ENCODE assay signal across 9 cellular contexts in the genomic region with DNA sequence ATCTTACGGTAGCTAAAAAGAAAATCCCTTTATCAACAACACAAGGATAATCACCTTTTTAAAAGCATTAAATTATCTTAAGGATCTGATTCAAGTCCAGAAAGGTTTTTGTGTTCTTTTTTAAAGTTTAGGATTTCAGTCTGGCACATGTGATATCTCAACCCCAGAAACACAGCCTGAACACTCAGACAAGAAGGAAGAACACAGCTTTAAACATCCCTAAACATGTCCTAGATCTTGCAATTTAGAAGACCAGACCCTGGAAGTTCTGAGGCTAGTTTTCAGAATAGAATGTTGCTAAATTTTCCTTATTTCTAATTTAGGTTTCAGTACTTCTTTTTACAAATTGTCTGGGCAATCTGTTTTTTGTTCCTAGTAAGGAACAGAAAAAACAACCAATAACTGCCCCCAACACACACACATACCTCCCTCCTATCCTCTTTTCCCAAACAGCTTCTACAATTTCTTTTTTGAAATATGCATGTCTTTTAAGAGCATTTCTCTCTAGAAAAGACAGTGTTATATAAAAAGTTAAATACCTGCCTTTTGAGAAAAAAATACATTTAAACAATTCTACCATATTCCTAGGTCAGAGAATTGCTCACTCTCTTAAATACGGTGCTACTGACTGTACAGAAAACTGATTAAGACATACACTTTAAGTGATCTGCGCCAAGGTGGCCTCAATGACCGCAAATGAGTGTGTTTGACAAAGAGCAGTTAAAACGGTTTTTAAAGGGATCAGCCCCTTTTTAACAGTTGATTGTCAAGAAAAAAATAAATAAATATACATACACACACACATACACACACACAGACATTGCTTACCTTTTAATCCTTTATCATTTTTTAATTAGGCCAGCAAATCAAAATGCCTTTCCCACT. TPM values are rescaled to one million over a fixed set of nuclear protein-coding genes. Genes with fewer than 3 reads are reported as not detected.
DNase-seq lines count a peak whose midpoint lies in the region; ATAC-seq, FAIRE-seq and TF ChIP-seq lines count a peak whose summit lies in the region.
"Had no signal": no experiment of that assay in that cellular context is flagged by ENCODE, and none has a peak within 500 bp of the region (broad histone marks: within the 10 kb centered on the region; RNA-seq: fewer than 3 reads in every experiment).

No MANE protein-coding gene starts in this region.

- no peaks in the 10 kb centered on the region for H3K9me3 ChIP-seq in HepG2 (ENCODE audit: low read length)

- in situ Hi-C loops in astrocyte of the spinal cord (cut with HindIII; ENCODE audit: low sequenced_read_pairs) (no loop called here), HepG2 (cut with HindIII; ENCODE audit: extremely low pct_ligation_motif_present, low pct_unique_long_range_greater_than_20kb) (no loop called here)

- H3K4me3 Mint-ChIP-seq in stimulated activated naive CD8-positive, alpha-beta T cell treated with anti-CD3 and anti-CD28 coated beads, Interleukin-15, Interleukin-2, amounts not matched to agents 100 ng/mL and 50 ng/mL, for 24 hours = peak overlapping the region; percentile 74
- no peak overlapping the region for H3K4me3 Mint-ChIP-seq in stimulated activated naive CD8-positive, alpha-beta T cell treated with anti-CD3 and anti-CD28 coated beads, Interleukin-15, amount 100 ng/mL, for 72 hours
- H3K4me3 Mint-ChIP-seq in activated T-helper 17 cell treated with anti-CD3 and anti-CD28 coated beads, Interleukin-2, amount 50 U/mL, for 72 hours = no peak overlapping the region
- H3K4me3 Mint-ChIP-seq: brain had no signal

- H2AFZ ChIP-seq in HepG2 (ENCODE audit: low read length) = no peak overlapping the region

- H3K27ac ChIP-seq in HepG2 (ENCODE audit: extremely low read length, insufficient read depth, low read length) = no peak overlapping the region

- H3K27me3 Mint-ChIP-seq in stimulated activated naive CD8-positive, alpha-beta T cell treated with anti-CD3 and anti-CD28 coated beads, Interleukin-15, Interleukin-2, amounts not matched to agents 100 ng/mL and 50 ng/mL, for 24 hours = peaks cover under 1% of the 10 kb centered on the region
- peaks cover under 1% of the 10 kb centered on the region for H3K27me3 Mint-ChIP-seq in stimulated activated naive CD8-positive, alpha-beta T cell treated with anti-CD3 and anti-CD28 coated beads, Interleukin-15, amount 100 ng/mL, for 72 hours
- H3K27me3 Mint-ChIP-seq in activated T-helper 17 cell treated with anti-CD3 and anti-CD28 coated beads, Interleukin-2, amount 50 U/mL, for 72 hours = peaks cover 7% of the 10 kb centered on the region

- H3K4me1 ChIP-seq in HepG2 (ENCODE audit: insufficient read depth, low read length) = peaks cover 47% of the 10 kb centered on the region

- no peaks in the 10 kb centered on the region for H3K9me3 Mint-ChIP-seq in stimulated activated naive CD8-positive, alpha-beta T cell treated with anti-CD3 and anti-CD28 coated beads, Interleukin-15, Interleukin-2, amounts not matched to agents 100 ng/mL and 50 ng/mL, for 24 hours
- no peaks in the 10 kb centered on the region for H3K9me3 Mint-ChIP-seq in stimulated activated naive CD8-positive, alpha-beta T cell treated with anti-CD3 and anti-CD28 coated beads, Interleukin-15, amount 100 ng/mL, for 72 hours
- H3K9me3 Mint-ChIP-seq in activated T-helper 17 cell treated with anti-CD3 and anti-CD28 coated beads, Interleukin-2, amount 50 U/mL, for 72 hours = peaks cover 3% of the 10 kb centered on the region
- H3K9me3 Mint-ChIP-seq: brain had no signal

- TF ChIP-seq EP300 in HepG2 (IDR thresholded peaks at IDR 0.05; ENCODE audit: low read depth in 2 of 2, low read length in 2 of 2) = no peak
- no peak for TF ChIP-seq EP300 in HepG2 (CRISPR knock-in tag; IDR thresholded peaks at IDR 0.05; ENCODE audit: borderline replicate concordance)

- H3K9ac ChIP-seq in HepG2 (ENCODE audit: insufficient read depth, low read depth, low read length) = peak overlapping the region; percentile 38

- intact Hi-C loops in HepG2 (cut with micrococcal nuclease; ENCODE audit: unreplicated experiment) = loop anchor here (5.0 kb wide), 1 partner anchor 148 kb away; no protein-coding TSS in a partner anchor

- H3K4me3 ChIP-seq in astrocyte of the spinal cord (ENCODE audit: low read depth, low read length) (peak overlapping the region; percentile 74), HepG2 (replicated peaks in 1 of 3; ENCODE audit: insufficient read depth in 1 of 3, low read depth in 2 of 3, low read length in 3 of 3) (peak overlapping the region in 1 of 3 experiments; percentile 40; a peak in 3 of 6 replicates)

- H3K4me2 ChIP-seq in HepG2 (ENCODE audit: low read depth, low read length) = peak overlapping the region; percentile 41

- no peak for ATAC-seq in stimulated activated naive CD8-positive, alpha-beta T cell treated with anti-CD3 and anti-CD28 coated beads, Interleukin-15, amount 100 ng/mL, for 72 hours
- ATAC-seq in HepG2 (no peak), GM18505 (IDR thresholded peaks at IDR 0.05; ENCODE audit: unreplicated experiment) (no peak), HG03354 (IDR thresholded peaks at IDR 0.05; ENCODE audit: poor library complexity, severe bottlenecking, unreplicated experiment) (no peak)
- no peak for ATAC-seq in activated T-helper 17 cell treated with anti-CD3 and anti-CD28 coated beads, Interleukin-2, amount 50 U/mL, for 72 hours (replicated peaks)

- peaks cover 38% of the 10 kb centered on the region for H3K4me1 Mint-ChIP-seq in stimulated activated naive CD8-positive, alpha-beta T cell treated with anti-CD3 and anti-CD28 coated beads, Interleukin-15, Interleukin-2, amounts not matched to agents 100 ng/mL and 50 ng/mL, for 24 hours (ENCODE audit: low read depth)
- H3K4me1 Mint-ChIP-seq in stimulated activated naive CD8-positive, alpha-beta T cell treated with anti-CD3 and anti-CD28 coated beads, Interleukin-15, amount 100 ng/mL, for 72 hours = peaks cover 36% of the 10 kb centered on the region
- H3K4me1 Mint-ChIP-seq in activated T-helper 17 cell treated with anti-CD3 and anti-CD28 coated beads, Interleukin-2, amount 50 U/mL, for 72 hours = peaks cover 6% of the 10 kb centered on the region

- whole genome bisulfite sequencing in HepG2 (ENCODE audit: low lambda C conversion rate) = 36% methylated on average over 5 of the region's 5 CpGs

- no peak for DNase-seq in stimulated activated naive CD8-positive, alpha-beta T cell treated with anti-CD3 and anti-CD28 coated beads, Interleukin-15, amount 100 ng/mL, for 72 hours
- DNase-seq in astrocyte of the spinal cord (ENCODE audit: low read depth, low spot score) (peak; percentile 69), HepG2 (ENCODE audit: low spot score) (no peak), dedifferentiated amniotic fluid mesenchymal stem cell (ENCODE audit: extremely low spot score) (no peak)

- no peaks in the 10 kb centered on the region for H3K36me3 Mint-ChIP-seq in stimulated activated naive CD8-positive, alpha-beta T cell treated with anti-CD3 and anti-CD28 coated beads, Interleukin-15, Interleukin-2, amounts not matched to agents 100 ng/mL and 50 ng/mL, for 24 hours (ENCODE audit: low read depth)
- no peaks in the 10 kb centered on the region for H3K36me3 Mint-ChIP-seq in activated T-helper 17 cell treated with anti-CD3 and anti-CD28 coated beads, Interleukin-2, amount 50 U/mL, for 72 hours (ENCODE audit: low read depth)
- H3K36me3 Mint-ChIP-seq: brain had no signal

- CTCF ChIA-PET in HepG2 (lab: Yijun Ruan, JAX; ENCODE audit: low intra/inter-chr PET ratio, low total read pairs) = no interaction called here

- H3K36me3 ChIP-seq in HepG2 (replicated peaks in 1 of 2; ENCODE audit: control insufficient read depth in 1 of 2, insufficient read depth in 2 of 2, low read length in 2 of 2) = no peaks in the 10 kb centered on the region

- H3K27ac Mint-ChIP-seq in stimulated activated naive CD8-positive, alpha-beta T cell treated with anti-CD3 and anti-CD28 coated beads, Interleukin-15, Interleukin-2, amounts not matched to agents 100 ng/mL and 50 ng/mL, for 24 hours = no peak overlapping the region
- no peak overlapping the region for H3K27ac Mint-ChIP-seq in stimulated activated naive CD8-positive, alpha-beta T cell treated with anti-CD3 and anti-CD28 coated beads, Interleukin-15, amount 100 ng/mL, for 72 hours
- H3K27ac Mint-ChIP-seq in activated T-helper 17 cell treated with anti-CD3 and anti-CD28 coated beads, Interleukin-2, amount 50 U/mL, for 72 hours = no peak overlapping the region
- H3K27ac Mint-ChIP-seq: brain had no signal

- TF ChIP-seq CTCF in astrocyte of the spinal cord (IDR thresholded peaks at IDR 0.05; ENCODE audit: low read depth, low read length) (no peak), HepG2 (CRISPR knock-in tag; IDR thresholded peaks at IDR 0.05) (no peak)

- no peaks in the 10 kb centered on the region for H3K79me2 ChIP-seq in HepG2 (ENCODE audit: insufficient read depth, low read length)

- no TSS peak for BruUV-seq in HepG2 (replicated peaks; lab: Mats Ljungman, UMichigan)

- no peak for FAIRE-seq in HepG2 (lab: Jason Lieb, UNC)

- H3K27me3 ChIP-seq in HepG2 (ENCODE audit: control insufficient read depth in 1 of 2, insufficient read depth in 2 of 2, low read length in 2 of 2) = peaks cover 0 to 27% of the 10 kb centered on the region in 2 experiments; a peak in 2 of 5 replicates

- TF ChIP-seq POLR2A in HepG2 (IDR thresholded peaks at IDR 0.05; ENCODE audit: insufficient read depth in 1 of 2, low read depth in 2 of 2, low read length in 2 of 2) = no peak
- TF ChIP-seq POLR2A in GM18505 (IDR thresholded peaks at IDR 0.05; ENCODE audit: borderline replicate concordance, extremely low read depth, insufficient read depth, insufficient read length) = no peak

- POLR2A ChIA-PET in HepG2 (lab: Yijun Ruan, JAX) = no interaction called here

- H4K20me1 ChIP-seq in HepG2 (ENCODE audit: insufficient read depth, low read length) = no peaks in the 10 kb centered on the region

- TF ChIP-seq RAD21 in HepG2 (CRISPR knock-in tag; IDR thresholded peaks at IDR 0.05) = no peak

RNA-seq across cellular contexts. Expression of a gene that starts 0.8 kb away (rescaled TPM):
- 0.83 and 0.91 TPM in 2 replicates for total RNA-seq in HepG2 (2016; rRNA removed; fragmentation: Illumina TruSeq; extraction: Trizol)
- 1.4 and 2.0 TPM in 2 replicates for total RNA-seq in HepG2 (2016; cell fraction: cytosol; rRNA removed; fragmentation: Illumina TruSeq; extraction: Trizol; ENCODE audit: low read depth)
- total RNA-seq in HepG2 (2016; cell fraction: insoluble cytoplasmic fraction; rRNA removed; fragmentation: Illumina TruSeq; extraction: Trizol) = 1.1 and 1.2 TPM in 2 replicates
- 0.62 and 0.77 TPM in 2 replicates for total RNA-seq in HepG2 (2016; cell fraction: membrane; rRNA removed; fragmentation: Illumina TruSeq; extraction: Trizol)
- total RNA-seq in HepG2 (2016; cell fraction: nucleus; rRNA removed; fragmentation: Illumina TruSeq; extraction: Trizol) = 1.5 and 2.1 TPM in 2 replicates
- polyA plus RNA-seq in HepG2 (2011; rRNA removed) = 0.66 and 0.68 TPM in 2 replicates
- 0.28 and 0.31 TPM in 2 replicates for polyA plus RNA-seq in HepG2 (2011; cell fraction: cytosol; rRNA removed)
- 0.59 and 0.93 TPM in 2 replicates for polyA plus RNA-seq in HepG2 (2011; cell fraction: nucleus; rRNA removed)
- 1.4 and 1.5 TPM in 2 replicates for polyA plus RNA-seq in HepG2 (2012)
- 0.07 TPM in 2 replicates for polyA plus RNA-seq in HepG2 (2016; cell fraction: cytosol; fragmentation: Illumina TruSeq; extraction: Trizol; ENCODE audit: low read depth)
- polyA plus RNA-seq in HepG2 (2016; cell fraction: insoluble cytoplasmic fraction; fragmentation: Illumina TruSeq; extraction: Trizol; ENCODE audit: low read depth) = 0.53 and 0.63 TPM in 2 replicates
- polyA plus RNA-seq in HepG2 (2016; cell fraction: membrane; fragmentation: Illumina TruSeq; extraction: Trizol; ENCODE audit: low read depth) = 0.08 and 0.11 TPM in 2 replicates
- 1.4 TPM in 2 replicates for polyA plus RNA-seq in HepG2 (2016; cell fraction: nucleus; fragmentation: Illumina TruSeq; extraction: Trizol; ENCODE audit: insufficient read depth, low read depth)
- 2.3 TPM in 1 of 2 replicates, not detected in the other for polyA minus RNA-seq in HepG2 (2011; rRNA and poly(A)+ RNA removed; ENCODE audit: low replicate concordance)
- polyA minus RNA-seq in HepG2 (2011; cell fraction: cytosol; rRNA and poly(A)+ RNA removed) = 0.79 and 1.3 TPM in 2 replicates
- polyA minus RNA-seq in HepG2 (2011; cell fraction: nucleus; rRNA and poly(A)+ RNA removed) = 2.1 and 2.3 TPM in 2 replicates
- total RNA-seq in activated T-helper 17 cell treated with anti-CD3 and anti-CD28 coated beads, Interleukin-2, amount 50 U/mL, for 72 hours = not detected
